17 cellular contexts compared by ENCODE assay signal in genomic region chr17:49587366-49588073, GRCh38. TPM values are rescaled to one million over a fixed set of nuclear protein-coding genes. Genes with fewer than 3 reads are reported as not detected.
DNase-seq lines count a peak whose midpoint lies in the region; ATAC-seq and TF ChIP-seq lines count a peak whose summit lies in the region.
"Had no signal": no experiment of that assay in that cellular context is flagged by ENCODE, and none has a peak within 500 bp of the region (broad histone marks: within the 10 kb centered on the region; RNA-seq: fewer than 3 reads in every experiment).

No MANE protein-coding gene starts in this region.

- H3K4me1 Mint-ChIP-seq in osteocyte (ENCODE audit: unreplicated experiment) (peaks cover 14% of the 10 kb centered on the region), endothelial cell (ENCODE audit: unreplicated experiment) (peaks cover 8% of the 10 kb centered on the region)

- H4K8ac ChIP-seq in IMR-90 (ENCODE audit: low read depth in 2 of 2, low read length in 2 of 2): no peak overlapping the region

- no peak overlapping the region for H2BK20ac ChIP-seq in IMR-90 (ENCODE audit: low read depth, low read length)

- no peak overlapping the region for H3K4ac ChIP-seq in IMR-90 (ENCODE audit: low read depth, low read length)

- no peak overlapping the region for H4K5ac ChIP-seq in IMR-90 (ENCODE audit: low read depth, low read length)

- no peak overlapping the region for H3K4me3 Mint-ChIP-seq in osteocyte (ENCODE audit: unreplicated experiment)
- no peak overlapping the region for H3K4me3 Mint-ChIP-seq in endothelial cell (ENCODE audit: unreplicated experiment)
- H3K4me3 Mint-ChIP-seq: CD8-positive, alpha-beta memory T cell had no signal

- peaks cover 5% of the 10 kb centered on the region for H4K20me1 ChIP-seq in IMR-90 (ENCODE audit: insufficient read depth, low read length)
- H4K20me1 ChIP-seq: BLaER1 had no signal

- H3K27ac ChIP-seq in IMR-90 (ENCODE audit: insufficient read depth, low read length): no peak overlapping the region
- peak overlapping the region; percentile 80 to 83 for H3K27ac ChIP-seq in tibial artery
- H3K27ac ChIP-seq: BLaER1 had no signal

- no peak overlapping the region for H3K18ac ChIP-seq in IMR-90 (ENCODE audit: low read depth, low read length)

- H3K14ac ChIP-seq in IMR-90 (replicated peaks; ENCODE audit: low read depth, low read length): no peak overlapping the region

- no peak overlapping the region for H2BK15ac ChIP-seq in IMR-90 (ENCODE audit: low read depth, low read length)

- H2AK5ac ChIP-seq in IMR-90 (ENCODE audit: low read depth, low read length): peak overlapping the region; percentile 44; the same call in 1 of the 2 replicates

- H2AK9ac ChIP-seq in IMR-90 (replicated peaks; ENCODE audit: low read depth, low read length, poor library complexity): no peak overlapping the region

- no peak overlapping the region for H3K9ac ChIP-seq in IMR-90 (ENCODE audit: low read depth, low read length)
- H3K9ac ChIP-seq: BLaER1 had no signal

- no peak for TF ChIP-seq RAD21 in IMR-90 (IDR thresholded peaks at IDR 0.05; ENCODE audit: low read length)

- H2BK120ac ChIP-seq in IMR-90 (ENCODE audit: low read depth, low read length): no peak overlapping the region

- no peak overlapping the region for H3K23ac ChIP-seq in IMR-90 (ENCODE audit: low read depth, low read length)

- H3K36me3 Mint-ChIP-seq in osteocyte (ENCODE audit: unreplicated experiment) (peaks cover 23% of the 10 kb centered on the region), endothelial cell (ENCODE audit: low read depth, unreplicated experiment) (peaks cover 10% of the 10 kb centered on the region)

- H3K9me3 ChIP-seq in IMR-90 (ENCODE audit: control insufficient read depth, insufficient read depth, low read length): no peaks in the 10 kb centered on the region
- no peaks in the 10 kb centered on the region for H3K9me3 ChIP-seq in tibial artery
- H3K9me3 ChIP-seq: BLaER1, Caco-2, HAP-1 had no signal

- no peaks in the 10 kb centered on the region for H3K27me3 ChIP-seq in IMR-90 (ENCODE audit: control insufficient read depth, insufficient read depth, low read length)
- H3K27me3 ChIP-seq in tibial artery: no peaks in the 10 kb centered on the region
- H3K27me3 ChIP-seq: BLaER1 had no signal

- no peak overlapping the region for H2AFZ ChIP-seq in IMR-90 (replicated peaks; ENCODE audit: low read length, poor library complexity)

- H3K36me3 ChIP-seq in IMR-90 (ENCODE audit: control insufficient read depth, insufficient read depth, low read length) (no peaks in the 10 kb centered on the region), tibial artery (peaks cover 3 to 9% (median 4%) of the 10 kb centered on the region in 3 donors)
- H3K36me3 ChIP-seq: HAP-1 had no signal

- no peak overlapping the region for H3K56ac ChIP-seq in IMR-90 (ENCODE audit: extremely low read depth, insufficient read depth, low read length)

- peaks cover 12% of the 10 kb centered on the region for H3K4me1 ChIP-seq in IMR-90 (ENCODE audit: control insufficient read depth, insufficient read depth, low read length)
- H3K4me1 ChIP-seq in tibial artery: peaks cover 0 to 68% (median 38%) of the 10 kb centered on the region in 4 donors
- H3K4me1 ChIP-seq: BLaER1, Caco-2, HAP-1 had no signal

- no peak overlapping the region for H3K27ac Mint-ChIP-seq in osteocyte (ENCODE audit: unreplicated experiment)
- no peak overlapping the region for H3K27ac Mint-ChIP-seq in endothelial cell (ENCODE audit: unreplicated experiment)

- TF ChIP-seq CTCF in IMR-90 (conservative IDR thresholded peaks at IDR 0.05; ENCODE audit: low read depth, low read length): no peak
- no peak for TF ChIP-seq CTCF in osteocyte (IDR thresholded peaks at IDR 0.05)
- TF ChIP-seq CTCF in tibial artery (IDR thresholded peaks at IDR 0.05): no peak
- TF ChIP-seq CTCF in endothelial cell (IDR thresholded peaks at IDR 0.05; ENCODE audit: unreplicated experiment): no peak

- no peak overlapping the region for H3K4me2 ChIP-seq in IMR-90 (ENCODE audit: low read depth, low read length)
- H3K4me2 ChIP-seq: BLaER1 had no signal

- POLR2A ChIA-PET in IMR-90 (lab: Charles Lee; ENCODE audit: unreplicated experiment): no interaction called here

- WGBS in IMR-90 (ENCODE audit: extremely low coverage in 2 of 2, insufficient read length in 1 of 2), 2 experiments: 100% methylated on average over 2 of the region's 12 CpGs; no CpG with 5 or more reads in 1 of the 2 experiments

- CTCF ChIA-PET in IMR-90 (lab: Yijun Ruan, JAX): no interaction called here

- intact Hi-C loops in IMR-90 (cut with micrococcal nuclease): no loop called here
- intact Hi-C loops in tibial artery (cut with DNase I; ENCODE audit: low total_unique reads): no loop called here

- H3K79me1 ChIP-seq in IMR-90 (ENCODE audit: low read depth in 1 of 2, low read length in 2 of 2): no peaks in the 10 kb centered on the region

- in situ Hi-C loops in IMR-90 (cut with MboI; ENCODE audit: low sequenced_read_pairs): no loop called here

- dilution Hi-C loops in IMR-90 (cut with HindIII; ENCODE audit: low sequenced_read_pairs, unreplicated experiment): no loop called here

- no peaks in the 10 kb centered on the region for H3K9me3 Mint-ChIP-seq in osteocyte (ENCODE audit: unreplicated experiment)
- H3K9me3 Mint-ChIP-seq in endothelial cell (ENCODE audit: unreplicated experiment): no peaks in the 10 kb centered on the region
- H3K9me3 Mint-ChIP-seq: CD8-positive, alpha-beta memory T cell had no signal

- H4K91ac ChIP-seq in IMR-90 (ENCODE audit: insufficient read depth, low read depth, low read length): no peak overlapping the region

- H3K9me1 ChIP-seq in IMR-90 (ENCODE audit: insufficient read depth, low read length): peaks cover 19% of the 10 kb centered on the region

- no peaks in the 10 kb centered on the region for H3K27me3 Mint-ChIP-seq in osteocyte (ENCODE audit: unreplicated experiment)
- H3K27me3 Mint-ChIP-seq in endothelial cell (ENCODE audit: unreplicated experiment): peaks cover 20% of the 10 kb centered on the region

- TF ChIP-seq POLR2A in IMR-90 (IDR thresholded peaks at IDR 0.05; ENCODE audit: low read depth, low read length): no peak

- ATAC-seq in IMR-90 (ENCODE audit: low read depth): no peak
- ATAC-seq: HepG2 had no signal

- H3K4me3 ChIP-seq in IMR-90 (ENCODE audit: insufficient read depth, low read depth, low read length): no peak overlapping the region
- no peak overlapping the region for H3K4me3 ChIP-seq in tibial artery
- H3K4me3 ChIP-seq: BLaER1, HAP-1 had no signal

- no peak overlapping the region for H2BK5ac ChIP-seq in IMR-90 (ENCODE audit: low read depth, low read length, poor library complexity, severe bottlenecking)

- BruUV-seq in IMR-90 (replicated peaks; lab: Mats Ljungman, UMichigan): no TSS peak

- no peak for DNase-seq in IMR-90
- peak; percentile 37 for DNase-seq in cerebellar cortex (ENCODE audit: low spot score)
- peak; percentile 40 for DNase-seq in osteocyte (ENCODE audit: extremely low spot score, unreplicated experiment)
- no peak for DNase-seq in tibial artery
- DNase-seq in NCI-H2227 (lab: John Stamatoyannopoulos, UW; ENCODE audit: unreplicated experiment): no peak
- no peak for DNase-seq in endothelial cell (ENCODE audit: low spot score)
- no peak for DNase-seq in T-helper 1 cell
- DNase-seq: 8988T; AML-193; CD8-positive, alpha-beta memory T cell; DMS53; GF-D8; GOT3 had no signal

TF ChIP-seq in IMR-90, 13 proteins besides CTCF, POLR2A, EP300 and RAD21:
- TF ChIP-seq CEBPB (IDR thresholded peaks at IDR 0.05; ENCODE audit: low read depth, low read length): no peak
- no peak for TF ChIP-seq FOS (IDR thresholded peaks at IDR 0.05; ENCODE audit: low read depth, low read length)
- no peak for TF ChIP-seq SMC3 (IDR thresholded peaks at IDR 0.05; ENCODE audit: low read depth, low read length)
- no peak for TF ChIP-seq BHLHE40 (IDR thresholded peaks at IDR 0.05; ENCODE audit: low read depth, low read length)
- TF ChIP-seq RCOR1 (IDR thresholded peaks at IDR 0.05; ENCODE audit: insufficient replicate concordance, low read length): no peak

RNA-seq across cellular contexts. Expression of gene NXPH3, which starts 11.8 kb away (rescaled TPM):
- total RNA-seq in IMR-90 (2012; rRNA removed): 0.18 and 0.28 TPM in 2 replicates
- 0.20 and 0.31 TPM in 2 replicates for polyA plus RNA-seq in IMR-90 (2012; rRNA removed)
- polyA plus RNA-seq in IMR-90 (2012; cell fraction: cytosol; rRNA removed): 0.22 and 0.25 TPM in 2 replicates
- polyA plus RNA-seq in IMR-90 (2012; cell fraction: nucleus; rRNA removed; ENCODE audit: low replicate concordance): 0.03 and 0.14 TPM in 2 replicates
- 1.3 and 1.6 TPM in 2 replicates for total RNA-seq in osteocyte
- 6.6 TPM for total RNA-seq in endothelial cell (ENCODE audit: unreplicated experiment)
- polyA plus RNA-seq: CD8-positive, alpha-beta memory T cell had no signal

Comparison
In these comparisons a context has a peak if more than half of its experiments do, and no peak if none do; other contexts are left out.
1. DNase-seq: peak in cerebellar cortex (single experiment) and osteocyte (single experiment); none in IMR-90 (single experiment), tibial artery (0 of 2), NCI-H2227 (single experiment), endothelial cell (single experiment) and T-helper 1 cell (0 of 5).